In the genomic region with DNA sequence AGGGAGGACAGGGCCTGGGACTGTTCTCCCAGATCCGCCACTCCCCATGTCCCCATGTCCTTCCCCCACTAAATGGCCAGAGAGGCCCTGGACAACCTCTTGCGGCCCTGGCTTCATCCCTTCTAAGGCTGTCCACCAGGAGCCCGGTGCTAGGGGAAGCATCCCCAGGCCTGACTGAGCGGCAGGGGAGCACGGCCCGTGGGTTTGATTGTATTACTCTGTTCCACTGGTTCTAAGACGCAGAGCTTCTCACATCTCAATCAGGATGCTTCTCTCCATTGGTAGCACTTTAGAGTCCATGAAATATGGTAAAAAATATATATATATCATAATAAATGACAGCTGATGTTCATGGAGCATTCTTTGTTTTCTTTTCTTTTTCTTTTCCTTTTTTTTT, we compare ENCODE assay signal across 36 cellular contexts. TPM values are rescaled to one million over a fixed set of nuclear protein-coding genes. Genes with fewer than 3 reads are reported as not detected.
"Had no signal": no experiment of that assay in that cellular context is flagged by ENCODE, and none has a peak within 500 bp of the region (broad histone marks: within the 10 kb centered on the region; RNA-seq: fewer than 3 reads in every experiment).

No MANE protein-coding gene starts in this region.

- DNase-seq: colonic mucosa; effector CD8-positive, alpha-beta T cell; esophagus squamous epithelium; foreskin melanocyte; glutamatergic neuron; heart right ventricle; hypothalamus; immature natural killer cell; islet precursor cell; kidney glomerular epithelial cell; left colon; left ventricle myocardium superior; lower lobe of right lung; natural killer cell; stimulated activated CD4-positive, alpha-beta T cell treated with anti-CD3 and anti-CD28 coated beads, Interleukin-12 subunit alpha, Interleukin-12 subunit beta, amount 100 ng/mL, for 4 hours; stimulated activated CD4-positive, alpha-beta T cell treated with anti-CD3 and anti-CD28 coated beads, Interleukin-1b, Interleukin-23, amount 100 ng/mL, for 48 hours; stimulated activated CD4-positive, alpha-beta T cell treated with anti-CD3 and anti-CD28 coated beads, Interleukin-4, amount 100 ng/mL, for 1 hour; stimulated activated CD8-positive, alpha-beta memory T cell treated with anti-CD3 and anti-CD28 coated beads, Interleukin-4, amount 100 ng/mL, for 48 hours; stimulated activated naive CD4-positive, alpha-beta T cell; stimulated activated naive CD8-positive, alpha-beta T cell treated with anti-CD3 and anti-CD28 coated beads, Interleukin-15, amount 100 ng/mL, for 72 hours; transverse colon; upper lobe of right lung; uterus had no signal

- H3K27ac Mint-ChIP-seq: dendritic cell treated with granulocyte-macrophage colony-stimulating factor and Interleukin-4, amounts not matched to agents 40 ng/mL and 50 ng/mL, for 4 days; immature natural killer cell; natural killer cell; progenitor cell of endocrine pancreas; stimulated activated naive CD8-positive, alpha-beta T cell treated with anti-CD3 and anti-CD28 coated beads, Interleukin-15, amount 100 ng/mL, for 72 hours had no signal

- H3K27me3 ChIP-seq: colonic mucosa, esophagus squamous epithelium, heart right ventricle, neutrophil, suprapubic skin, transverse colon, upper lobe of right lung, uterus had no signal

- H3K79me2 ChIP-seq: parathyroid adenoma had no signal

- H3K36me3 Mint-ChIP-seq: immature natural killer cell, natural killer cell had no signal

- H3K4me3 ChIP-seq: colonic mucosa, esophagus squamous epithelium, heart right ventricle, lower lobe of right lung, smooth muscle cell, suprapubic skin, transverse colon, upper lobe of right lung, uterus had no signal

- H2AFZ ChIP-seq: parathyroid adenoma had no signal

- H3K9me3 ChIP-seq: colonic mucosa, esophagus squamous epithelium, heart right ventricle, lower lobe of right lung, neutrophil, suprapubic skin, transverse colon, upper lobe of right lung, uterus had no signal

- H3K4me1 ChIP-seq: colonic mucosa, lower lobe of right lung, parathyroid adenoma, suprapubic skin, upper lobe of right lung, uterus had no signal

- H3K27ac ChIP-seq: colonic mucosa, esophagus squamous epithelium, heart right ventricle, lower lobe of right lung, neutrophil, parathyroid adenoma, suprapubic skin, transverse colon, upper lobe of right lung, uterus had no signal

- H3K27me3 Mint-ChIP-seq: dendritic cell treated with granulocyte-macrophage colony-stimulating factor and Interleukin-4, amounts not matched to agents 40 ng/mL and 50 ng/mL, for 4 days; progenitor cell of endocrine pancreas; stimulated activated naive CD8-positive, alpha-beta T cell treated with anti-CD3 and anti-CD28 coated beads, Interleukin-15, amount 100 ng/mL, for 72 hours had no signal

- H3K9ac ChIP-seq: parathyroid adenoma had no signal

- H3K4me3 Mint-ChIP-seq: dendritic cell treated with granulocyte-macrophage colony-stimulating factor and Interleukin-4, amounts not matched to agents 40 ng/mL and 50 ng/mL, for 4 days; immature natural killer cell; natural killer cell; stimulated activated naive CD8-positive, alpha-beta T cell treated with anti-CD3 and anti-CD28 coated beads, Interleukin-15, amount 100 ng/mL, for 72 hours had no signal

- H3K4me2 ChIP-seq: smooth muscle cell had no signal

- H3K36me3 ChIP-seq: colonic mucosa, esophagus squamous epithelium, heart right ventricle, lower lobe of right lung, neutrophil, suprapubic skin, transverse colon, upper lobe of right lung, uterus had no signal

- H3K9me3 Mint-ChIP-seq: dendritic cell treated with granulocyte-macrophage colony-stimulating factor and Interleukin-4, amounts not matched to agents 40 ng/mL and 50 ng/mL, for 4 days; immature natural killer cell; natural killer cell; stimulated activated naive CD8-positive, alpha-beta T cell treated with anti-CD3 and anti-CD28 coated beads, Interleukin-15, amount 100 ng/mL, for 72 hours had no signal

- ATAC-seq: left colon; left ventricle myocardium superior; lower lobe of right lung; natural killer cell; sciatic nerve; stimulated activated naive CD8-positive, alpha-beta T cell treated with anti-CD3 and anti-CD28 coated beads, Interleukin-15, amount 100 ng/mL, for 72 hours; upper lobe of right lung had no signal

RNA-seq across cellular contexts. Expression of gene SPACA4, which starts 0.8 kb away (rescaled TPM):
- total RNA-seq: endothelial cell of umbilical vein, epithelial cell of proximal tubule, heart right ventricle, left colon, left ventricle myocardium superior, lower lobe of right lung, mononuclear cell, natural killer cell, omental fat pad, progenitor cell of endocrine pancreas, sciatic nerve, smooth muscle cell, transverse colon, uterus had no signal
- polyA plus RNA-seq: endothelial cell of umbilical vein, heart right ventricle, immature natural killer cell, neural cell, thymus had no signal

RNA-seq across cellular contexts. Expression of gene FAM83E, which starts 7.5 kb away (rescaled TPM):
- total RNA-seq: heart right ventricle, left ventricle myocardium superior, sciatic nerve had no signal
- polyA plus RNA-seq: immature natural killer cell had no signal
